1 cellular context compared by ENCODE assay signal in genomic region chr14:71444030-71444822, GRCh38.
TF ChIP-seq lines count a peak whose summit lies in the region.

No MANE protein-coding gene starts in this region.

TF ChIP-seq in GM12878, 131 proteins besides CTCF, POLR2A, EP300 and RAD21 (continued from another document and continues in another):
- TF ChIP-seq ZBTB40 (IDR thresholded peaks at IDR 0.05; ENCODE audit: borderline replicate concordance): no peak
- TF ChIP-seq IRF3 (IDR thresholded peaks at IDR 0.05): no peak
- no peak for TF ChIP-seq CHD1 (IDR thresholded peaks at IDR 0.05; ENCODE audit: low read depth, low read length)
- no peak for TF ChIP-seq SUPT20H (IDR thresholded peaks at IDR 0.05; ENCODE audit: borderline replicate concordance, control insufficient read depth, low read depth, low read length)
- TF ChIP-seq ZZZ3 (IDR thresholded peaks at IDR 0.05; ENCODE audit: control insufficient read depth, insufficient read length, low read depth): no peak
- no peak for TF ChIP-seq FOXM1 (IDR thresholded peaks at IDR 0.05; ENCODE audit: low read depth, low read length)
- no peak for TF ChIP-seq ATF3 (IDR thresholded peaks at IDR 0.05; ENCODE audit: borderline replicate concordance, extremely low read depth, low read depth, low read length)
- no peak for TF ChIP-seq CBX5 (IDR thresholded peaks at IDR 0.05; ENCODE audit: low read depth)
- TF ChIP-seq CUX1 (IDR thresholded peaks at IDR 0.05; ENCODE audit: insufficient replicate concordance, low read depth, low read length): peak; percentile 53
- no peak for TF ChIP-seq RAD51 (IDR thresholded peaks at IDR 0.05)
- no peak for TF ChIP-seq FOXK2 (IDR thresholded peaks at IDR 0.05)
- no peak for TF ChIP-seq ZNF384 (IDR thresholded peaks at IDR 0.05; ENCODE audit: borderline replicate concordance, low read depth, low read length)
- TF ChIP-seq SMC3 (IDR thresholded peaks at IDR 0.05; ENCODE audit: borderline replicate concordance, low read length): peak; percentile 13; the same call in 1 of the 2 replicates
- TF ChIP-seq RFX5 (IDR thresholded peaks at IDR 0.05; ENCODE audit: low read depth, low read length): no peak
- no peak for TF ChIP-seq YBX1 (IDR thresholded peaks at IDR 0.05)
- TF ChIP-seq SREBF1 (IDR thresholded peaks at IDR 0.05; ENCODE audit: low read length): no peak
- peak; percentile 24; the same call in 1 of the 2 replicates for TF ChIP-seq NFIC (IDR thresholded peaks at IDR 0.05; ENCODE audit: low read depth, low read length)
- no peak for TF ChIP-seq PAX5 (IDR thresholded peaks at IDR 0.05; ENCODE audit: borderline replicate concordance, low read depth, low read length)
- no peak for TF ChIP-seq LARP7 (IDR thresholded peaks at IDR 0.05)
- TF ChIP-seq ZNF207 (IDR thresholded peaks at IDR 0.05; ENCODE audit: borderline replicate concordance): no peak
- TF ChIP-seq SIN3A (IDR thresholded peaks at IDR 0.05; ENCODE audit: low read depth, low read length): no peak
- TF ChIP-seq HDGF (IDR thresholded peaks at IDR 0.05): no peak
- no peak for TF ChIP-seq STAT3 (IDR thresholded peaks at IDR 0.05; ENCODE audit: low read depth, low read length)
- no peak for TF ChIP-seq E2F8 (IDR thresholded peaks at IDR 0.05; ENCODE audit: low read depth, partially characterized antibody)
- TF ChIP-seq NR2C2 (IDR thresholded peaks at IDR 0.05; ENCODE audit: borderline replicate concordance, control insufficient read depth, insufficient read length, low read depth): no peak
- no peak for TF ChIP-seq CREM (IDR thresholded peaks at IDR 0.05; ENCODE audit: low read depth)
- no peak for TF ChIP-seq E4F1 (IDR thresholded peaks at IDR 0.05; ENCODE audit: borderline replicate concordance, partially characterized antibody)
- no peak for TF ChIP-seq HDAC6 (IDR thresholded peaks at IDR 0.05; ENCODE audit: unreplicated experiment)
- no peak for TF ChIP-seq ATF7 (IDR thresholded peaks at IDR 0.05; ENCODE audit: low read depth)
- no peak for TF ChIP-seq ZBTB33 (IDR thresholded peaks at IDR 0.05)
- no peak for TF ChIP-seq NR2C1 (IDR thresholded peaks at IDR 0.05)
- no peak for TF ChIP-seq NRF1 (conservative IDR thresholded peaks at IDR 0.05; ENCODE audit: low read depth, low read length)
- no peak for TF ChIP-seq RBBP5 (conservative IDR thresholded peaks at IDR 0.05)
- no peak for TF ChIP-seq SMAD5 (IDR thresholded peaks at IDR 0.05; ENCODE audit: low read depth)
- no peak for TF ChIP-seq TCF12 (IDR thresholded peaks at IDR 0.05; ENCODE audit: low read depth, low read length)
- peak; percentile 58 for TF ChIP-seq IKZF1 (conservative IDR thresholded peaks at IDR 0.05)
- TF ChIP-seq MEF2A (IDR thresholded peaks at IDR 0.05; ENCODE audit: insufficient read depth, low read depth, low read length): no peak
- no peak for TF ChIP-seq POLR2AphosphoS5 (IDR thresholded peaks at IDR 0.05; ENCODE audit: low read length)
- no peak for TF ChIP-seq ATF2 (IDR thresholded peaks at IDR 0.05; ENCODE audit: low read length)
- TF ChIP-seq CREB1 (IDR thresholded peaks at IDR 0.05; ENCODE audit: low read depth): no peak
- no peak for TF ChIP-seq SKIL (IDR thresholded peaks at IDR 0.05; ENCODE audit: low read depth, poor library complexity, severe bottlenecking)
- TF ChIP-seq YY1 (IDR thresholded peaks at IDR 0.05; ENCODE audit: low read depth, low read length): no peak
